ENCODE assay signal across 24 cellular contexts in genomic region chr18:48193521-48194251, GRCh38.
A peak's percentile ranks its signal among the peaks of the same experiment; 100 is the strongest.
DNase-seq lines count a peak whose midpoint lies in the region; ATAC-seq, FAIRE-seq and TF ChIP-seq lines count a peak whose summit lies in the region.
"Had no signal": no experiment of that assay in that cellular context is flagged by ENCODE, and none has a peak within 500 bp of the region (broad histone marks: within the 10 kb centered on the region; RNA-seq: fewer than 3 reads in every experiment).

No MANE protein-coding gene starts in this region.

- DNase-seq in GM23248 (peak; percentile 26), cerebellar cortex (ENCODE audit: low spot score) (peak; percentile 3), right cardiac atrium (peak; percentile 49 to 84 (median 81)), pancreas (no peak), NCI-H2171 (lab: John Stamatoyannopoulos, UW) (no peak), posterior cingulate gyrus (no peak)
- DNase-seq: activated CD4-positive, alpha-beta T cell treated with anti-CD3 and anti-CD28 coated beads for 48 hours; activated CD8-positive, alpha-beta memory T cell treated with anti-CD3 and anti-CD28 coated beads, Interleukin-2, amount 10 ng/mL, durations not matched to agents 7 days and 5 days; brain microvascular endothelial cell; hypothalamus; NCI-H2171 treated with DMSO at 0.1 percent for 48 hours; NCI-H526 treated with DMSO at 0.1 percent for 48 hours; SW 1271 had no signal

- ATAC-seq in right cardiac atrium (peak; percentile 89 to 91), pancreas (peak in 3 of 4 donors; percentile 53 to 85 (median 62)), GM18858 (IDR thresholded peaks at IDR 0.05; ENCODE audit: unreplicated experiment) (no peak), GM19463 (IDR thresholded peaks at IDR 0.05; ENCODE audit: unreplicated experiment) (no peak)
- ATAC-seq: activated CD8-positive, alpha-beta memory T cell treated with anti-CD3 and anti-CD28 coated beads, Interleukin-2, amount 10 ng/mL, durations not matched to agents 7 days and 5 days; activated naive CD4-positive, alpha-beta T cell treated with anti-CD3 and anti-CD28 coated beads, Interleukin-2, amount 50 U/mL, for 72 hours had no signal

- no peak overlapping the region for H3K4me2 ChIP-seq in GM23248 (ENCODE audit: unreplicated experiment)
- H3K4me2 ChIP-seq: BLaER1, neural progenitor cell had no signal

- H3K4me1 ChIP-seq in GM23248 (ENCODE audit: insufficient read depth): peaks cover 23% of the 10 kb centered on the region
- H3K4me1 ChIP-seq in right cardiac atrium (ENCODE audit: control insufficient read depth, insufficient read depth, low read length): peaks cover 8% of the 10 kb centered on the region
- no peaks in the 10 kb centered on the region for H3K4me1 ChIP-seq in pancreas
- H3K4me1 ChIP-seq: BLaER1 had no signal

- H3K27me3 ChIP-seq in GM23248 (replicated peaks; ENCODE audit: insufficient read depth): no peaks in the 10 kb centered on the region; the same call in 1 of the 2 replicates
- H3K27me3 ChIP-seq in right cardiac atrium (ENCODE audit: control insufficient read depth, insufficient read depth): no peaks in the 10 kb centered on the region
- no peaks in the 10 kb centered on the region for H3K27me3 ChIP-seq in pancreas
- H3K27me3 ChIP-seq: BLaER1, brain microvascular endothelial cell, neural progenitor cell, suprapubic skin had no signal

- H3K4me3 ChIP-seq in GM23248 (no peak overlapping the region), right cardiac atrium (ENCODE audit: low read length) (no peak overlapping the region), pancreas (no peak overlapping the region)
- H3K4me3 ChIP-seq: BLaER1, neural progenitor cell, suprapubic skin had no signal

- in situ Hi-C loops in GM23248 (cut with MboI): no loop called here

- H3K27ac ChIP-seq in GM23248 (no peak overlapping the region), right cardiac atrium (ENCODE audit: low read length) (no peak overlapping the region), pancreas (no peak overlapping the region)
- H3K27ac ChIP-seq: BLaER1, brain microvascular endothelial cell, HL-60, neural progenitor cell, suprapubic skin had no signal

- no peak overlapping the region for H3K9ac ChIP-seq in GM23248
- H3K9ac ChIP-seq: BLaER1, neural progenitor cell had no signal

- no peaks in the 10 kb centered on the region for H3K36me3 ChIP-seq in GM23248 (ENCODE audit: low read depth)
- H3K36me3 ChIP-seq in pancreas: no peaks in the 10 kb centered on the region
- H3K36me3 ChIP-seq: BLaER1, brain microvascular endothelial cell, neural progenitor cell, suprapubic skin had no signal

- no peak for FAIRE-seq in pancreas (lab: Jason Lieb, UNC)
- FAIRE-seq: endothelial cell of umbilical vein, GM18507, islet of Langerhans, TTC549 had no signal

- TF ChIP-seq CTCF in pancreas (IDR thresholded peaks at IDR 0.05): no peak

- intact Hi-C loops in right cardiac atrium (cut with DNase I) (no loop called here), pancreas (cut with DNase I) (no loop called here), posterior cingulate gyrus (cut with DNase I) (no loop called here)

- H2AFZ ChIP-seq in GM23248: no peak overlapping the region
- H2AFZ ChIP-seq: neural progenitor cell had no signal

- H3K9me3 ChIP-seq in GM23248 (ENCODE audit: low read depth) (no peaks in the 10 kb centered on the region), right cardiac atrium (ENCODE audit: control insufficient read depth, low read length) (no peaks in the 10 kb centered on the region), pancreas (no peaks in the 10 kb centered on the region)
- H3K9me3 ChIP-seq: BLaER1, suprapubic skin had no signal

- no peaks in the 10 kb centered on the region for H3K9me2 ChIP-seq in GM23248 (ENCODE audit: insufficient read depth)

- no peaks in the 10 kb centered on the region for H4K20me1 ChIP-seq in GM23248 (ENCODE audit: insufficient read depth)
- H4K20me1 ChIP-seq: BLaER1 had no signal

- 66 to 70% methylated on average over 8 of the region's 8 CpGs for WGBS in GM23248 (ENCODE audit: low coverage in 1 of 2, low lambda C conversion rate in 2 of 2, missing lambda C conversion rate in 2 of 2), 2 experiments
- WGBS in right cardiac atrium: 74% methylated on average over 8 of the region's 8 CpGs
- WGBS in pancreas, 2 donors: 82 to 88% methylated on average over 8 of the region's 8 CpGs

- no peaks in the 10 kb centered on the region for H3K79me2 ChIP-seq in GM23248 (ENCODE audit: insufficient read depth)

- no peaks in the 10 kb centered on the region for H3F3A ChIP-seq in GM23248 (ENCODE audit: insufficient read depth)

Comparison
In these comparisons a context has a peak if more than half of its experiments do, and no peak if none do; other contexts are left out.
1. DNase-seq: peak in GM23248 (single experiment), cerebellar cortex (single experiment) and right cardiac atrium (3 of 3); none in pancreas (0 of 6), NCI-H2171 (single experiment) and posterior cingulate gyrus (0 of 10).
2. ATAC-seq: peak in right cardiac atrium (2 of 2) and pancreas (3 of 4); none in GM18858 (single experiment) and GM19463 (single experiment).